In genomic region chr2:237154894-237155851, GRCh38 we compare ENCODE assay signal across 9 cellular contexts.
DNase-seq lines count a peak whose midpoint lies in the region; ATAC-seq lines count a peak whose summit lies in the region.
"Had no signal": no experiment of that assay in that cellular context is flagged by ENCODE, and none has a peak within 500 bp of the region (broad histone marks: within the 10 kb centered on the region; RNA-seq: fewer than 3 reads in every experiment).

No MANE protein-coding gene starts in this region.

- H3K9me3 ChIP-seq in adipocyte (ENCODE audit: control insufficient read depth, low read length), result no peaks in the 10 kb centered on the region

- ATAC-seq in HG02678 (IDR thresholded peaks at IDR 0.05; ENCODE audit: unreplicated experiment) (peak; percentile 70), GM18868 (IDR thresholded peaks at IDR 0.05; ENCODE audit: unreplicated experiment) (no peak), HG03342 (IDR thresholded peaks at IDR 0.05; ENCODE audit: unreplicated experiment) (no peak)

- peak; percentile 61 for DNase-seq in activated CD4-positive, alpha-beta T cell treated with anti-CD3 and anti-CD28 coated beads, Interleukin-2, amount 10 ng/mL, durations not matched to agents 24 days and 14 days
- no peak for DNase-seq in activated CD4-positive, alpha-beta T cell treated with anti-CD3 and anti-CD28 coated beads for 4 hours
- DNase-seq in adipocyte (ENCODE audit: low read depth) (no peak), OCI-M2 (lab: John Stamatoyannopoulos, UW; ENCODE audit: unreplicated experiment) (no peak)
- peak; percentile 46 for DNase-seq in stimulated activated CD8-positive, alpha-beta memory T cell treated with anti-CD3 and anti-CD28 coated beads, Interleukin-4, amount 100 ng/mL, for 24 hours (ENCODE audit: low read depth)

- H3K36me3 ChIP-seq in adipocyte (ENCODE audit: control insufficient read depth, insufficient read depth, low read length, severe bottlenecking), result no peaks in the 10 kb centered on the region

- H3K9ac ChIP-seq in adipocyte (ENCODE audit: low read length), result peak overlapping the region; percentile 89

- H3K4me1 Mint-ChIP-seq in activated CD4-positive, alpha-beta T cell treated with anti-CD3 and anti-CD28 coated beads, Interleukin-2, amount 10 ng/mL, durations not matched to agents 24 days and 14 days, result peaks cover 30% of the 10 kb centered on the region

- peaks cover 7% of the 10 kb centered on the region for H3K9me3 Mint-ChIP-seq in activated CD4-positive, alpha-beta T cell treated with anti-CD3 and anti-CD28 coated beads, Interleukin-2, amount 10 ng/mL, durations not matched to agents 24 days and 14 days

- H3K27ac Mint-ChIP-seq in activated CD4-positive, alpha-beta T cell treated with anti-CD3 and anti-CD28 coated beads, Interleukin-2, amount 10 ng/mL, durations not matched to agents 24 days and 14 days, result peak overlapping the region; percentile 91

- no peak overlapping the region for H3K4me3 ChIP-seq in adipocyte (ENCODE audit: low read length)

- intact Hi-C loops in activated CD4-positive, alpha-beta T cell treated with anti-CD3 and anti-CD28 coated beads, Interleukin-2, amount 10 ng/mL, durations not matched to agents 24 days and 14 days (cut with micrococcal nuclease), result loop anchor here (1.0 to 5.0 kb wide), 5 partner anchors 32 to 532 kb away; no protein-coding TSS in a partner anchor

- no peaks in the 10 kb centered on the region for H3K36me3 Mint-ChIP-seq in activated CD4-positive, alpha-beta T cell treated with anti-CD3 and anti-CD28 coated beads, Interleukin-2, amount 10 ng/mL, durations not matched to agents 24 days and 14 days (ENCODE audit: low read depth)

- H3K27me3 ChIP-seq in adipocyte (replicated peaks; ENCODE audit: control insufficient read depth, insufficient read depth, low read length), result no peaks in the 10 kb centered on the region

- H3K4me3 Mint-ChIP-seq in activated CD4-positive, alpha-beta T cell treated with anti-CD3 and anti-CD28 coated beads, Interleukin-2, amount 10 ng/mL, durations not matched to agents 24 days and 14 days, result peak overlapping the region; percentile 43
- H3K4me3 Mint-ChIP-seq: nephron had no signal

- no peaks in the 10 kb centered on the region for H3K27me3 Mint-ChIP-seq in activated CD4-positive, alpha-beta T cell treated with anti-CD3 and anti-CD28 coated beads, Interleukin-2, amount 10 ng/mL, durations not matched to agents 24 days and 14 days

- H3K4me1 ChIP-seq in adipocyte (ENCODE audit: control insufficient read depth, insufficient read depth, low read length), result peaks cover 50% of the 10 kb centered on the region

Comparison
In these comparisons a context has a peak if more than half of its experiments do, and no peak if none do; other contexts are left out.
1. DNase-seq: peak in activated CD4-positive, alpha-beta T cell treated with anti-CD3 and anti-CD28 coated beads, Interleukin-2, amount 10 ng/mL, durations not matched to agents 24 days and 14 days (single experiment) and stimulated activated CD8-positive, alpha-beta memory T cell treated with anti-CD3 and anti-CD28 coated beads, Interleukin-4, amount 100 ng/mL, for 24 hours (single experiment); none in activated CD4-positive, alpha-beta T cell treated with anti-CD3 and anti-CD28 coated beads for 4 hours (0 of 2), adipocyte (single experiment) and OCI-M2 (single experiment).